In genomic region chr4:153947998-153948397, GRCh38 we compare ENCODE assay signal across 29 cellular contexts.
"Had no signal": no experiment of that assay in that cellular context is flagged by ENCODE, and none has a peak within 500 bp of the region (broad histone marks: within the 10 kb centered on the region; RNA-seq: fewer than 3 reads in every experiment).

No MANE protein-coding gene starts in this region.

- H3K4me3 ChIP-seq: left lung, lower lobe of right lung, ovary, right atrium auricular region, skin epidermis, stomach, testis, thyroid gland, transverse colon, upper lobe of left lung, vagina had no signal

- ATAC-seq: left colon; lower lobe of right lung; natural killer cell; sciatic nerve; stimulated activated naive B cell treated with anti-CD40 and anti-IgM and Interleukin-4, amounts not matched to agents 10 μg/mL and 1 μg/mL and 100 μg/mL, for 72 hours; stimulated activated naive CD8-positive, alpha-beta T cell treated with anti-CD3 and anti-CD28 coated beads, Interleukin-15, Interleukin-2, amounts not matched to agents 100 U/mL and 50 U/mL, for 24 hours had no signal

- H3K36me3 Mint-ChIP-seq: immature natural killer cell; naive B cell; natural killer cell; stimulated activated naive B cell treated with anti-CD40 and anti-IgM and Interleukin-4, amounts not matched to agents 10 μg/mL and 1 μg/mL and 100 μg/mL, for 72 hours had no signal

- H3K9me3 Mint-ChIP-seq: stimulated activated naive B cell treated with anti-CD40 and anti-IgM and Interleukin-4, amounts not matched to agents 10 μg/mL and 1 μg/mL and 100 μg/mL, for 72 hours had no signal

- H3K4me1 Mint-ChIP-seq: mesothelial cell of epicardium had no signal

- H3K27me3 ChIP-seq: left lung, ovary, right atrium auricular region, stomach, testis, thyroid gland, transverse colon, upper lobe of left lung, vagina had no signal

- H3K4me3 Mint-ChIP-seq: immature natural killer cell; mesothelial cell of epicardium; naive B cell; natural killer cell; nephron progenitor cell; stimulated activated naive B cell treated with anti-CD40 and anti-IgM and Interleukin-4, amounts not matched to agents 10 μg/mL and 1 μg/mL and 100 μg/mL, for 72 hours had no signal

- H3K36me3 ChIP-seq: left lung, lower lobe of right lung, ovary, right atrium auricular region, stomach, thyroid gland, transverse colon, upper lobe of left lung, vagina had no signal

- H3K27ac ChIP-seq: left lung, lower lobe of right lung, ovary, right atrium auricular region, skin epidermis, stomach, testis, thyroid gland, transverse colon, upper lobe of left lung, vagina had no signal

- DNase-seq: hypothalamus; immature natural killer cell; kidney; left colon; left lung; lower lobe of right lung; mammary epithelial cell; mesenchymal stem cell; naive B cell; natural killer cell; nephron progenitor cell; ovary; stimulated activated CD4-positive, alpha-beta T cell treated with anti-CD3 and anti-CD28 coated beads, Interleukin-12 subunit alpha, Interleukin-12 subunit beta, amount 100 ng/mL, for 4 hours; stimulated activated CD4-positive, alpha-beta T cell treated with anti-CD3 and anti-CD28 coated beads, Interleukin-15, amount 100 ng/mL, for 24 hours; stimulated activated CD4-positive, alpha-beta T cell treated with anti-CD3 and anti-CD28 coated beads, Interleukin-2, amount 100 ng/mL, for 24 hours; stimulated activated CD4-positive, alpha-beta T cell treated with anti-CD3 and anti-CD28 coated beads, Interleukin-4, amount 100 ng/mL, for 1 hour; stimulated activated naive B cell treated with anti-CD40 and anti-IgM and Interleukin-4, amounts not matched to agents 10 μg/mL and 1 μg/mL and 100 μg/mL, for 72 hours; stimulated activated naive CD8-positive, alpha-beta T cell treated with anti-CD3 and anti-CD28 coated beads, Interleukin-15, Interleukin-2, amounts not matched to agents 100 U/mL and 50 U/mL, for 24 hours; stomach; testis; thyroid gland; transverse colon; upper lobe of left lung had no signal

- H3K27ac Mint-ChIP-seq: immature natural killer cell; mesothelial cell of epicardium; naive B cell; natural killer cell; nephron progenitor cell; progenitor cell of endocrine pancreas; stimulated activated naive B cell treated with anti-CD40 and anti-IgM and Interleukin-4, amounts not matched to agents 10 μg/mL and 1 μg/mL and 100 μg/mL, for 72 hours had no signal

- H3K9me3 ChIP-seq: ovary, testis, thyroid gland, upper lobe of left lung, vagina had no signal

- H3K4me1 ChIP-seq: left lung, lower lobe of right lung, right atrium auricular region, stomach, testis, upper lobe of left lung, vagina had no signal

- H3K27me3 Mint-ChIP-seq: progenitor cell of endocrine pancreas had no signal
